In the genomic region with DNA sequence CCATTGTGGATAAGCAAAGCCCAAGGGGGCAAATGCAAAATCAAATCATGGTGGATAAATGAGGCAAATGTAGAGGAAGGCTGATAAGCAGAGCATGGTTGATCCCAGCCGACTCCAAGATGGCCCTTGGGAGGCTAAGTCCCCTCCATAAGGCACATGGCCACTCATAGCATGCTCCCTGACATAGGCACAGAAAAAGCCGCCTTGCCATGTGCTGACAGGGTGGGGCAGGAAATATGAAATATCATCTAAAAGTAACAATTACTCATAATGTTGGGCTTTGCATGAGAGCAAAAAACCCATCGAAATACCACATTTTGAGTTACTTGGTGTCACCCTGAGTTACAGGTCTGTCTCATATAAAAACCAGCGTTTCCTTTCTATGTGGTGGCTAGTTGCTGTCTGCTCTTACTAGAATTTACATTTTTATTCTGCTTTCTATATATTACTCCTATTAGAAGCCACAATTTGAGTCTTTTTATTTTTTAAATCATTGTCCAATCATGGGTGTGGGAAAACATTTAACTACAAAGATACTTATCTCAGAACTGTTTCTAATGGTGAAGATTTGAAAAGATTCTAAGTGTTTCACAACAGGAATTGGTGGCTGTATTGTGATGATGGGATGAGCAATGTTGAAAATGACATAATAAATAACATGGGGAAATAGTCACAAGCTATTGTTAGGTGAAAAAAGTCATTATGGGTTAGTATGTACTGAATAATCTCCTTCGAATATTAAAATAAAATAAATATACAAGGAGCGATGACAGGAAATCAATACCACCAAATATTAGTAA, we compare ENCODE assay signal across 8 cellular contexts.
A peak's percentile ranks its signal among the peaks of the same experiment; 100 is the strongest.
DNase-seq lines count a peak whose midpoint lies in the region; ATAC-seq and TF ChIP-seq lines count a peak whose summit lies in the region.

No MANE protein-coding gene starts in this region.

- peak; percentile 42 to 86 (median 71) for DNase-seq in CD8-positive, alpha-beta memory T cell
- peak; percentile 48 for DNase-seq in T-helper 9 cell
- DNase-seq in central memory CD8-positive, alpha-beta T cell (ENCODE audit: low spot score in 2 of 2): peak; percentile 33 to 66
- peak; percentile 80 for DNase-seq in stimulated activated CD4-positive, alpha-beta T cell treated with anti-CD3 and anti-CD28 coated beads, Interleukin-4, amount 100 ng/mL, for 24 hours
- DNase-seq in NCI-H510A (lab: John Stamatoyannopoulos, UW): no peak
- DNase-seq in HAP-1 (ENCODE audit: low spot score in 2 of 2): no peak
- no peak for DNase-seq in ascending aorta (ENCODE audit: low spot score in 2 of 2)

- no peaks in the 10 kb centered on the region for H3K9me3 Mint-ChIP-seq in CD8-positive, alpha-beta memory T cell
- H3K9me3 Mint-ChIP-seq in central memory CD8-positive, alpha-beta T cell: no peaks in the 10 kb centered on the region

- intact Hi-C loops in ascending aorta (cut with DNase I): loop anchor here (5.0 kb wide), 1 partner anchor 35 kb away; no protein-coding TSS in a partner anchor

- H3K27me3 Mint-ChIP-seq in CD8-positive, alpha-beta memory T cell: no peaks in the 10 kb centered on the region
- no peaks in the 10 kb centered on the region for H3K27me3 Mint-ChIP-seq in central memory CD8-positive, alpha-beta T cell

- H3K9me3 ChIP-seq in CD8-positive, alpha-beta memory T cell (ENCODE audit: low read length): no peaks in the 10 kb centered on the region
- H3K9me3 ChIP-seq in HAP-1: no peaks in the 10 kb centered on the region
- no peaks in the 10 kb centered on the region for H3K9me3 ChIP-seq in ascending aorta

- peak overlapping the region; percentile 12 for H3K4me3 ChIP-seq in CD8-positive, alpha-beta memory T cell (ENCODE audit: low read length)
- no peak overlapping the region for H3K4me3 ChIP-seq in HAP-1
- H3K4me3 ChIP-seq in ascending aorta: no peak overlapping the region

- no peaks in the 10 kb centered on the region for H3K27me3 ChIP-seq in CD8-positive, alpha-beta memory T cell (ENCODE audit: insufficient read depth, low read length, poor library complexity, severe bottlenecking)
- H3K27me3 ChIP-seq in HAP-1 (ENCODE audit: low read depth): no peaks in the 10 kb centered on the region
- no peaks in the 10 kb centered on the region for H3K27me3 ChIP-seq in ascending aorta

- in situ Hi-C loops in HAP-1 (cut with MboI; ENCODE audit: low sequenced_read_pairs): no loop called here

- H3K4me3 Mint-ChIP-seq in CD8-positive, alpha-beta memory T cell: peak overlapping the region; percentile 9 to 81 (median 57)
- H3K4me3 Mint-ChIP-seq in central memory CD8-positive, alpha-beta T cell: peak overlapping the region; percentile 47

- ATAC-seq in HG02678 (IDR thresholded peaks at IDR 0.05; ENCODE audit: unreplicated experiment): peak; percentile 46
- peak; percentile 52 for ATAC-seq in central memory CD8-positive, alpha-beta T cell (replicated peaks; ENCODE audit: extremely low read depth, poor library complexity, severe bottlenecking)

- CTCF ChIA-PET in CD8-positive, alpha-beta memory T cell (lab: Charles Lee): no interaction called here

- H3K27ac ChIP-seq in CD8-positive, alpha-beta memory T cell (ENCODE audit: low read depth, low read length): peak overlapping the region; percentile 77
- H3K27ac ChIP-seq in ascending aorta: no peak overlapping the region

- peaks cover 79 to 95% (median 95%) of the 10 kb centered on the region in 3 donors for H3K4me1 Mint-ChIP-seq in CD8-positive, alpha-beta memory T cell
- peaks cover 43% of the 10 kb centered on the region for H3K4me1 Mint-ChIP-seq in central memory CD8-positive, alpha-beta T cell

- H3K36me3 ChIP-seq in CD8-positive, alpha-beta memory T cell (ENCODE audit: insufficient read depth, low read length): no peaks in the 10 kb centered on the region
- no peaks in the 10 kb centered on the region for H3K36me3 ChIP-seq in HAP-1 (replicated peaks)
- no peaks in the 10 kb centered on the region for H3K36me3 ChIP-seq in ascending aorta

- POLR2A ChIA-PET in CD8-positive, alpha-beta memory T cell (lab: Charles Lee): interaction anchor here (0.7 to 1.4 kb wide), 4 partner anchors 174 to 590 kb away, joined by 3 to 4 read pairs (median 3); partner anchors contain the start of gene HACD1

- H3K36me3 Mint-ChIP-seq in CD8-positive, alpha-beta memory T cell: no peaks in the 10 kb centered on the region
- H3K36me3 Mint-ChIP-seq in central memory CD8-positive, alpha-beta T cell (ENCODE audit: insufficient read depth): peaks cover 24% of the 10 kb centered on the region

- peak overlapping the region; percentile 84 to 100 (median 98) for H3K27ac Mint-ChIP-seq in CD8-positive, alpha-beta memory T cell
- peak overlapping the region; percentile 98 for H3K27ac Mint-ChIP-seq in central memory CD8-positive, alpha-beta T cell (ENCODE audit: low read depth)

- no peak for TF ChIP-seq CTCF in ascending aorta (IDR thresholded peaks at IDR 0.05)

- peaks cover 76% of the 10 kb centered on the region for H3K4me1 ChIP-seq in CD8-positive, alpha-beta memory T cell (ENCODE audit: insufficient read depth, low read length)
- H3K4me1 ChIP-seq in HAP-1 (peaks cover 11% of the 10 kb centered on the region), ascending aorta (peaks cover 4 to 33% of the 10 kb centered on the region in 2 donors)

Comparison
In these comparisons a context has a peak if more than half of its experiments do, and no peak if none do; other contexts are left out.
1. DNase-seq: peak in CD8-positive, alpha-beta memory T cell (5 of 5), T-helper 9 cell (single experiment), central memory CD8-positive, alpha-beta T cell (2 of 2) and stimulated activated CD4-positive, alpha-beta T cell treated with anti-CD3 and anti-CD28 coated beads, Interleukin-4, amount 100 ng/mL, for 24 hours (single experiment); none in NCI-H510A (single experiment), HAP-1 (0 of 2) and ascending aorta (0 of 2).